In the genomic region with DNA sequence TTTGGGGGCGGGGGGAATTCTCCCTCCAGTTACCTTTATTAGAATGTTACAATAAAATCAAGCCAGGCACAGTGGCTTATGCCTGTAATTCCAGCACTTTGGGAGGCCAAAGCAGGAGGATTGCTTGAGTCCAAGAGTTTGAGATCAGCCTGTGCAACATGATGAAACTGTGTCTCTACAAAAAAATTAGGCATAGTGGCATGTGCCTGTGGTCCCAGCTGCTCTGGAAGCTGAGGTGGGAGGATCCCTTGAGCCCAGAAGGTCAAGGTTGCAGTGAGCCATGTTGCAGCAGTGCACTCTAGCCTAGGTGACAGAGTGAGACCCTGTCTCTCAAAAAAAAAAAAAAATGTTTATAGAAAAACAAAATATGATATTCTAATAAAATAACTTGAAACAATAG, we compare ENCODE assay signal across 24 cellular contexts.
"Had no signal": no experiment of that assay in that cellular context is flagged by ENCODE, and none has a peak within 500 bp of the region (broad histone marks: within the 10 kb centered on the region; RNA-seq: fewer than 3 reads in every experiment).

No MANE protein-coding gene starts in this region.

- ATAC-seq: Panc1, PC-3, SK-N-SH treated with all-trans-retinoic acid at 6 μM for 48 hours had no signal

- H3K4me3 ChIP-seq: SJCRH30 had no signal

- DNase-seq: KBM-7, MV-4-11, NCI-H1092, NCI-H1105 treated with DMSO at 0.1 percent for 48 hours, NCI-H1417 treated with DMSO at 0.1 percent for 48 hours, NCI-H146, NCI-H1694 treated with DMSO at 0.1 percent for 48 hours, NCI-H1930, NCI-H2081, NCI-H2107, NCI-H2171, NCI-H226, NCI-H446, NCI-H510A, NCI-H524 treated with DMSO at 0.1 percent for 48 hours, NCI-H69, NCI-H774, PC-3, SHP77 treated with DMSO at 0.1 percent for 48 hours, SJCRH30 had no signal

- H3K9me3 ChIP-seq: SJCRH30 had no signal

- H3K9me3 Mint-ChIP-seq: IgD-negative memory B cell had no signal

- H3K4me3 Mint-ChIP-seq: IgD-negative memory B cell had no signal

- H3K36me3 ChIP-seq: SJCRH30 had no signal

- H3K36me3 Mint-ChIP-seq: IgD-negative memory B cell had no signal

- H3K27me3 Mint-ChIP-seq: IgD-negative memory B cell had no signal

- H3K27ac ChIP-seq: RWPE1, SJCRH30 had no signal

- H3K27me3 ChIP-seq: SJCRH30 had no signal
